13 cellular contexts compared by ENCODE assay signal in genomic region chr12:1881936-1882335, GRCh38. TPM values are rescaled to one million over a fixed set of nuclear protein-coding genes. Genes with fewer than 3 reads are reported as not detected.
A peak's percentile ranks its signal among the peaks of the same experiment; 100 is the strongest.
DNase-seq lines count a peak whose midpoint lies in the region; ATAC-seq and TF ChIP-seq lines count a peak whose summit lies in the region.
"Had no signal": no experiment of that assay in that cellular context is flagged by ENCODE, and none has a peak within 500 bp of the region (broad histone marks: within the 10 kb centered on the region; RNA-seq: fewer than 3 reads in every experiment).

No MANE protein-coding gene starts in this region.

- H3K27ac Mint-ChIP-seq in osteocyte (ENCODE audit: unreplicated experiment), result no peak overlapping the region
- H3K27ac Mint-ChIP-seq in activated CD4-positive, alpha-beta T cell treated with anti-CD3 and anti-CD28 coated beads for 36 hours, result no peak overlapping the region
- H3K27ac Mint-ChIP-seq: CD14-positive monocyte; CD8-positive, alpha-beta T cell had no signal

- CTCF ChIA-PET in activated CD4-positive, alpha-beta T cell treated with anti-CD3 and anti-CD28 coated beads for 36 hours (lab: Charles Lee), result no interaction called here

- in situ Hi-C loops in GM13976 (cut with MboI; ENCODE audit: low sequenced_read_pairs, unreplicated experiment), result no loop called here

- intact Hi-C loops in activated CD4-positive, alpha-beta T cell treated with anti-CD3 and anti-CD28 coated beads for 36 hours (cut with DNase I, micrococcal nuclease), result no loop called here

- no peak overlapping the region for H3K4me3 Mint-ChIP-seq in osteocyte (ENCODE audit: unreplicated experiment)
- H3K4me3 Mint-ChIP-seq in activated CD4-positive, alpha-beta T cell treated with anti-CD3 and anti-CD28 coated beads for 36 hours, result no peak overlapping the region
- H3K4me3 Mint-ChIP-seq: CD14-positive monocyte; CD8-positive, alpha-beta T cell had no signal

- POLR2A ChIA-PET in activated CD4-positive, alpha-beta T cell treated with anti-CD3 and anti-CD28 coated beads for 36 hours (lab: Charles Lee), result no interaction called here

- DNase-seq in activated CD8-positive, alpha-beta memory T cell treated with anti-CD3 and anti-CD28 coated beads for 24 hours, result peak; percentile 26
- DNase-seq in activated CD8-positive, alpha-beta memory T cell treated with anti-CD3 and anti-CD28 coated beads, Interleukin-2, amount 50 U/mL, for 4 hours, result no peak
- peak; percentile 3 for DNase-seq in GM13976 (ENCODE audit: low spot score)
- DNase-seq in ecto neural progenitor cell (ENCODE audit: low spot score), result peak; percentile 32
- peak; percentile 59 for DNase-seq in osteocyte (ENCODE audit: extremely low spot score, unreplicated experiment)
- DNase-seq in activated CD4-positive, alpha-beta T cell treated with anti-CD3 and anti-CD28 coated beads for 36 hours, result no peak
- DNase-seq in hepatic stellate cell (ENCODE audit: low spot score), result no peak
- DNase-seq: CD8-positive, alpha-beta T cell; DND-41; GDM1; GOT3 had no signal

- H3K27me3 Mint-ChIP-seq in osteocyte (ENCODE audit: unreplicated experiment), result peaks cover 44% of the 10 kb centered on the region
- H3K27me3 Mint-ChIP-seq in activated CD4-positive, alpha-beta T cell treated with anti-CD3 and anti-CD28 coated beads for 36 hours, result peaks cover 5% of the 10 kb centered on the region

- H3K36me3 Mint-ChIP-seq in osteocyte (ENCODE audit: unreplicated experiment), result no peaks in the 10 kb centered on the region
- no peaks in the 10 kb centered on the region for H3K36me3 Mint-ChIP-seq in activated CD4-positive, alpha-beta T cell treated with anti-CD3 and anti-CD28 coated beads for 36 hours (ENCODE audit: low read depth)
- H3K36me3 Mint-ChIP-seq: CD14-positive monocyte; CD8-positive, alpha-beta T cell had no signal

- TF ChIP-seq CTCF in GM13976 (IDR thresholded peaks at IDR 0.05; ENCODE audit: borderline replicate concordance, control extremely low read depth, extremely low read depth, insufficient read depth, missing control alignments) (no peak), osteocyte (IDR thresholded peaks at IDR 0.05) (no peak)

- H3K4me1 Mint-ChIP-seq in osteocyte (ENCODE audit: unreplicated experiment), result no peaks in the 10 kb centered on the region
- no peaks in the 10 kb centered on the region for H3K4me1 Mint-ChIP-seq in activated CD4-positive, alpha-beta T cell treated with anti-CD3 and anti-CD28 coated beads for 36 hours

- ATAC-seq in activated CD4-positive, alpha-beta T cell treated with anti-CD3 and anti-CD28 coated beads for 36 hours, result no peak
- ATAC-seq: A549; CD8-positive, alpha-beta T cell had no signal

- no peaks in the 10 kb centered on the region for H3K9me3 Mint-ChIP-seq in osteocyte (ENCODE audit: unreplicated experiment)
- H3K9me3 Mint-ChIP-seq in activated CD4-positive, alpha-beta T cell treated with anti-CD3 and anti-CD28 coated beads for 36 hours (ENCODE audit: low read depth), result no peaks in the 10 kb centered on the region
- H3K9me3 Mint-ChIP-seq: CD8-positive, alpha-beta T cell had no signal

RNA-seq across cellular contexts. Expression of gene CACNA2D4, which starts 36.5 kb away (rescaled TPM):
- not detected in 2 replicates for total RNA-seq in osteocyte
- 1 to 10 TPM; 5.5 to 7.2 TPM for total RNA-seq in activated CD4-positive, alpha-beta T cell treated with anti-CD3 and anti-CD28 coated beads for 36 hours

Comparison
In these comparisons a context has a peak if more than half of its experiments do, and no peak if none do; other contexts are left out.
1. DNase-seq: peak in activated CD8-positive, alpha-beta memory T cell treated with anti-CD3 and anti-CD28 coated beads for 24 hours (single experiment), GM13976 (single experiment), ecto neural progenitor cell (single experiment) and osteocyte (single experiment); none in activated CD8-positive, alpha-beta memory T cell treated with anti-CD3 and anti-CD28 coated beads, Interleukin-2, amount 50 U/mL, for 4 hours (single experiment), activated CD4-positive, alpha-beta T cell treated with anti-CD3 and anti-CD28 coated beads for 36 hours (single experiment) and hepatic stellate cell (single experiment).